1 cellular context compared by ENCODE assay signal in genomic region chr7:42235734-42236133, GRCh38.
TF ChIP-seq lines count a peak whose summit lies in the region.

No MANE protein-coding gene starts in this region.

TF ChIP-seq in IMR-90, 13 proteins besides CTCF, POLR2A, EP300 and RAD21 (continued from another document):
- no peak for TF ChIP-seq MAZ (IDR thresholded peaks at IDR 0.05; ENCODE audit: borderline replicate concordance, low read depth, low read length)
- TF ChIP-seq CHD1 (IDR thresholded peaks at IDR 0.05; ENCODE audit: low read depth, low read length), result no peak
- no peak for TF ChIP-seq MXI1 (IDR thresholded peaks at IDR 0.05; ENCODE audit: borderline replicate concordance, low read depth, low read length)
- TF ChIP-seq MAFK (IDR thresholded peaks at IDR 0.05; ENCODE audit: low read depth, low read length), result no peak
- TF ChIP-seq CEBPB (IDR thresholded peaks at IDR 0.05; ENCODE audit: low read depth, low read length), result no peak
- no peak for TF ChIP-seq ELK1 (IDR thresholded peaks at IDR 0.05; ENCODE audit: borderline replicate concordance, low read depth, low read length)
